18 cellular contexts compared by ENCODE assay signal in genomic region chr7:22120391-22121053, GRCh38.
DNase-seq lines count a peak whose midpoint lies in the region; ATAC-seq and TF ChIP-seq lines count a peak whose summit lies in the region.
"Had no signal": no experiment of that assay in that cellular context is flagged by ENCODE, and none has a peak within 500 bp of the region (broad histone marks: within the 10 kb centered on the region; RNA-seq: fewer than 3 reads in every experiment).

No MANE protein-coding gene starts in this region.

- peak overlapping the region; percentile 13 for H3K27ac Mint-ChIP-seq in activated naive CD4-positive, alpha-beta T cell treated with anti-CD3 and anti-CD28 coated beads for 36 hours
- H3K27ac Mint-ChIP-seq in endothelial cell (ENCODE audit: unreplicated experiment), result peak overlapping the region; percentile 61
- H3K27ac Mint-ChIP-seq in T-helper 2 cell treated with Interferon-gamma antibody and Interleukin-4, amounts not matched to agents 5 μg/mL and 100 μg/mL, for 36 hours, result no peak overlapping the region
- H3K27ac Mint-ChIP-seq: CD4-positive, alpha-beta T cell; IgD-negative memory B cell had no signal

- no peak for TF ChIP-seq CTCF in endothelial cell (IDR thresholded peaks at IDR 0.05; ENCODE audit: unreplicated experiment)

- H3K36me3 Mint-ChIP-seq in activated naive CD4-positive, alpha-beta T cell treated with anti-CD3 and anti-CD28 coated beads for 36 hours (ENCODE audit: low read depth), result no peaks in the 10 kb centered on the region
- H3K36me3 Mint-ChIP-seq in endothelial cell (ENCODE audit: low read depth, unreplicated experiment), result peaks cover 43% of the 10 kb centered on the region
- no peaks in the 10 kb centered on the region for H3K36me3 Mint-ChIP-seq in T-helper 2 cell treated with Interferon-gamma antibody and Interleukin-4, amounts not matched to agents 5 μg/mL and 100 μg/mL, for 36 hours (ENCODE audit: low read depth)

- no peaks in the 10 kb centered on the region for H3K9me3 Mint-ChIP-seq in activated naive CD4-positive, alpha-beta T cell treated with anti-CD3 and anti-CD28 coated beads for 36 hours
- no peaks in the 10 kb centered on the region for H3K9me3 Mint-ChIP-seq in endothelial cell (ENCODE audit: unreplicated experiment)
- no peaks in the 10 kb centered on the region for H3K9me3 Mint-ChIP-seq in T-helper 2 cell treated with Interferon-gamma antibody and Interleukin-4, amounts not matched to agents 5 μg/mL and 100 μg/mL, for 36 hours
- H3K9me3 Mint-ChIP-seq: CD4-positive, alpha-beta T cell; IgD-negative memory B cell had no signal

- CTCF ChIA-PET in activated naive CD4-positive, alpha-beta T cell treated with anti-CD3 and anti-CD28 coated beads for 36 hours (lab: Charles Lee), result interaction anchor here (1.4 kb wide), 1 partner anchor 17 kb away, joined by 3 read pairs; no protein-coding TSS in a partner anchor

- intact Hi-C loops in activated naive CD4-positive, alpha-beta T cell treated with anti-CD3 and anti-CD28 coated beads for 36 hours (cut with micrococcal nuclease), result no loop called here

- ATAC-seq in HG03521 (IDR thresholded peaks at IDR 0.05; ENCODE audit: unreplicated experiment) (no peak), GM19395 (IDR thresholded peaks at IDR 0.05; ENCODE audit: unreplicated experiment) (no peak)
- ATAC-seq: Panc1, Right ventricle myocardium inferior had no signal

- no peak overlapping the region for H3K4me3 Mint-ChIP-seq in activated naive CD4-positive, alpha-beta T cell treated with anti-CD3 and anti-CD28 coated beads for 36 hours
- H3K4me3 Mint-ChIP-seq in endothelial cell (ENCODE audit: unreplicated experiment), result peak overlapping the region; percentile 70
- H3K4me3 Mint-ChIP-seq in T-helper 2 cell treated with Interferon-gamma antibody and Interleukin-4, amounts not matched to agents 5 μg/mL and 100 μg/mL, for 36 hours, result no peak overlapping the region
- H3K4me3 Mint-ChIP-seq: CD4-positive, alpha-beta T cell; IgD-negative memory B cell had no signal

- H3K27me3 Mint-ChIP-seq in activated naive CD4-positive, alpha-beta T cell treated with anti-CD3 and anti-CD28 coated beads for 36 hours (ENCODE audit: low read depth), result peaks cover 2% of the 10 kb centered on the region
- peaks cover 4% of the 10 kb centered on the region for H3K27me3 Mint-ChIP-seq in endothelial cell (ENCODE audit: unreplicated experiment)
- peaks cover 13% of the 10 kb centered on the region for H3K27me3 Mint-ChIP-seq in T-helper 2 cell treated with Interferon-gamma antibody and Interleukin-4, amounts not matched to agents 5 μg/mL and 100 μg/mL, for 36 hours (ENCODE audit: low read depth)
- H3K27me3 Mint-ChIP-seq: CD4-positive, alpha-beta T cell; IgD-negative memory B cell had no signal

- peaks cover 9% of the 10 kb centered on the region for H3K4me1 Mint-ChIP-seq in activated naive CD4-positive, alpha-beta T cell treated with anti-CD3 and anti-CD28 coated beads for 36 hours (ENCODE audit: low read depth)
- H3K4me1 Mint-ChIP-seq in endothelial cell (ENCODE audit: unreplicated experiment), result peaks cover 37% of the 10 kb centered on the region
- peaks cover 15% of the 10 kb centered on the region for H3K4me1 Mint-ChIP-seq in T-helper 2 cell treated with Interferon-gamma antibody and Interleukin-4, amounts not matched to agents 5 μg/mL and 100 μg/mL, for 36 hours (ENCODE audit: low read depth)

- no peak for DNase-seq in activated naive CD4-positive, alpha-beta T cell treated with anti-CD3 and anti-CD28 coated beads for 36 hours
- DNase-seq in activated naive CD4-positive, alpha-beta T cell (lab: John Stamatoyannopoulos, UW), result no peak
- DNase-seq in NCI-H69 (lab: John Stamatoyannopoulos, UW) (peak; percentile 91), endothelial cell (ENCODE audit: low spot score) (no peak)
- DNase-seq in T-helper 2 cell treated with Interferon-gamma antibody and Interleukin-4, amounts not matched to agents 5 μg/mL and 100 μg/mL, for 36 hours (ENCODE audit: low spot score), result no peak
- DNase-seq: ACHN; AML-193; CD4-positive, alpha-beta T cell; NCI-H1436; NCI-H2029; NCI-H510A; NCI-H82; SK-N-SH had no signal
